Comparison of ENCODE assay signal across 8 cellular contexts in the genomic region with DNA sequence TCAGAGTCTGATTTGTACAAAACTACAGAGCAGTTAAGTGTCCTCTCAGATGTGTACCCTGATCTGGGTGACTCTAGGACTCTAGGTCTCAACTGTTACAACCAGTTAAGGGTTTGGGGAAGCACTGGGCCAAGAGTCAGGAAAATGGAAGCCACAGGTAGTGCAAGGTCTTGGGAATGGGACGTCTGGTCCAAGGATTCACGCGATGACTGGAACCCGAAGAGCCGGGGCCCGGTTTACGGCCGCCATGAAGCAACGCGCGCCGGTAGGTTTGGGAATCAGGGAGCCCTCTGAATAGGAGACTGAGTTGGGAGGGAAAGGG. TPM values are rescaled to one million over a fixed set of nuclear protein-coding genes. Genes with fewer than 3 reads are reported as not detected.
DNase-seq lines count a peak whose midpoint lies in the region; ATAC-seq and TF ChIP-seq lines count a peak whose summit lies in the region.

No MANE protein-coding gene starts in this region.

- DNase-seq in activated T-cell treated with anti-CD3 and anti-CD28 coated beads for 4 hours (peak; percentile 0), immature natural killer cell (no peak), thoracic aorta (ENCODE audit: low spot score) (no peak), cerebellar cortex (ENCODE audit: low spot score) (no peak)
- DNase-seq in activated T-cell treated with anti-CD3 and anti-CD28 coated beads, Interleukin-2, amount 50 U/mL, for 1 hour, result no peak
- no peak for DNase-seq in stimulated activated CD8-positive, alpha-beta memory T cell treated with anti-CD3 and anti-CD28 coated beads, Interleukin-4, amount 100 ng/mL, for 48 hours

- no peak for TF ChIP-seq CTCF in thoracic aorta (IDR thresholded peaks at IDR 0.05)

- H3K4me1 ChIP-seq in thoracic aorta (ENCODE audit: control insufficient read depth in 1 of 2, low read depth in 2 of 2), result no peaks in the 10 kb centered on the region

- H3K4me3 Mint-ChIP-seq in activated naive CD8-positive, alpha-beta T cell, result peak overlapping the region; percentile 83
- peak overlapping the region; percentile 76 to 90 (median 81) for H3K4me3 Mint-ChIP-seq in immature natural killer cell

- H3K27me3 ChIP-seq in thoracic aorta (replicated peaks; ENCODE audit: insufficient read depth), result no peaks in the 10 kb centered on the region

- H3K36me3 Mint-ChIP-seq in activated naive CD8-positive, alpha-beta T cell, result no peaks in the 10 kb centered on the region
- no peaks in the 10 kb centered on the region for H3K36me3 Mint-ChIP-seq in immature natural killer cell

- no peaks in the 10 kb centered on the region for H3K36me3 ChIP-seq in thoracic aorta

- peaks cover 11% of the 10 kb centered on the region for H3K4me1 Mint-ChIP-seq in activated naive CD8-positive, alpha-beta T cell (ENCODE audit: low read depth)
- H3K4me1 Mint-ChIP-seq in immature natural killer cell, result peaks cover 7 to 18% of the 10 kb centered on the region in 2 donors

- H3K27ac Mint-ChIP-seq in activated naive CD8-positive, alpha-beta T cell, result peak overlapping the region; percentile 46
- peak overlapping the region in 1 of 6 donors; percentile 28 for H3K27ac Mint-ChIP-seq in immature natural killer cell

- peak overlapping the region; percentile 85 for H3K4me3 ChIP-seq in thoracic aorta

- ATAC-seq in HG03439 (IDR thresholded peaks at IDR 0.05; ENCODE audit: unreplicated experiment) (peak; percentile 2), thoracic aorta (ENCODE audit: insufficient number of reproducible peaks, low FRiP score, low read depth) (no peak)

- H3K9me3 Mint-ChIP-seq in activated naive CD8-positive, alpha-beta T cell (ENCODE audit: low read depth), result no peaks in the 10 kb centered on the region
- H3K9me3 Mint-ChIP-seq in immature natural killer cell, result no peaks in the 10 kb centered on the region

- peak overlapping the region in 1 of 2 donors; percentile 81 for H3K27ac ChIP-seq in thoracic aorta

- no peaks in the 10 kb centered on the region for H3K27me3 Mint-ChIP-seq in activated naive CD8-positive, alpha-beta T cell
- peaks cover 0 to 2% (median 2%) of the 10 kb centered on the region in 3 donors for H3K27me3 Mint-ChIP-seq in immature natural killer cell (ENCODE audit: low read depth in 3 of 3)

- H3K9me3 ChIP-seq in thoracic aorta, result no peaks in the 10 kb centered on the region

RNA-seq across cellular contexts. Expression of a gene that starts 0.3 kb away (rescaled TPM):
- 10 to 100 TPM; 57.6 to 99.1 (median 74.1) TPM for polyA plus RNA-seq in immature natural killer cell
- 10 to 100 TPM in 1 of 2 donors, 1 to 10 TPM in 1; 3.1 to 20.7 TPM for total RNA-seq in thoracic aorta
